Comparison of ENCODE assay signal across 1 cellular context in genomic region chr11:96257972-96258951, GRCh38.
TF ChIP-seq lines count a peak whose summit lies in the region.

No MANE protein-coding gene starts in this region.

TF ChIP-seq in GM12878, 131 proteins besides CTCF, POLR2A, EP300 and RAD21 (continued from another document):
- TF ChIP-seq REST (IDR thresholded peaks at IDR 0.05; ENCODE audit: low read depth, low read length): no peak
- 0 out of 2 replicates have a peak, but pooled peaks have one; percentile 40 for TF ChIP-seq CBFB (IDR thresholded peaks at IDR 0.05; ENCODE audit: low read depth)
- TF ChIP-seq ZNF217 (IDR thresholded peaks at IDR 0.05): 0 out of 2 replicates have a peak, but pooled peaks have one; percentile 52
- no peak for TF ChIP-seq JUND (IDR thresholded peaks at IDR 0.05; ENCODE audit: low read depth, low read length)
- no peak for TF ChIP-seq SPI1 (IDR thresholded peaks at IDR 0.05; ENCODE audit: borderline replicate concordance, insufficient read depth, low read depth, low read length)
- peak; percentile 44; the same call in 1 of the 2 replicates for TF ChIP-seq CREM (IDR thresholded peaks at IDR 0.05; ENCODE audit: low read depth)
- TF ChIP-seq IKZF1 (conservative IDR thresholded peaks at IDR 0.05): peak; percentile 82
- TF ChIP-seq FOXM1 (IDR thresholded peaks at IDR 0.05; ENCODE audit: low read depth, low read length): peak; percentile 48; the same call in 1 of the 2 replicates
- 0 out of 2 replicates have a peak, but pooled peaks have one; percentile 68 for TF ChIP-seq MTA3 (IDR thresholded peaks at IDR 0.05; ENCODE audit: borderline replicate concordance, low read length)
- peak; percentile 36; the same call in 1 of the 2 replicates for TF ChIP-seq MLLT1 (IDR thresholded peaks at IDR 0.05)
- 0 out of 2 replicates have a peak, but pooled peaks have one; percentile 29 for TF ChIP-seq ZBED1 (IDR thresholded peaks at IDR 0.05; ENCODE audit: borderline replicate concordance)
- peak; percentile 80 for TF ChIP-seq NFIC (IDR thresholded peaks at IDR 0.05; ENCODE audit: low read depth, low read length)
- TF ChIP-seq ATF2 (IDR thresholded peaks at IDR 0.05; ENCODE audit: low read length): peak; percentile 55
- peak; percentile 70 for TF ChIP-seq EED (IDR thresholded peaks at IDR 0.05; ENCODE audit: low read depth)
- peak; percentile 63; the same call in 1 of the 2 replicates for TF ChIP-seq BCL11A (IDR thresholded peaks at IDR 0.05; ENCODE audit: low read depth, low read length)
- peak in 1 of 2 experiments; percentile 30; a peak in 1 of 4 replicates for TF ChIP-seq CEBPB (IDR thresholded peaks at IDR 0.05; ENCODE audit: borderline replicate concordance in 1 of 2, low read depth in 2 of 2, low read length in 2 of 2)
- TF ChIP-seq RELB (IDR thresholded peaks at IDR 0.05; ENCODE audit: low read depth): peak; percentile 63; the same call in 1 of the 2 replicates
- TF ChIP-seq RUNX3 (IDR thresholded peaks at IDR 0.05; ENCODE audit: low read length): peak; percentile 94
- TF ChIP-seq ETV6 (conservative IDR thresholded peaks at IDR 0.05 in 1 of 2, IDR thresholded peaks at IDR 0.05 in 1 of 2; ENCODE audit: borderline replicate concordance in 1 of 2, low read depth in 1 of 2): peak in 1 of 2 experiments; percentile 55; a peak in 1 of 4 replicates
- no peak for TF ChIP-seq FOS (IDR thresholded peaks at IDR 0.05; ENCODE audit: borderline replicate concordance, extremely low read depth, insufficient read length)
- peak; percentile 34; the same call in 1 of the 2 replicates for TF ChIP-seq CHD2 (IDR thresholded peaks at IDR 0.05; ENCODE audit: borderline replicate concordance, low read depth, low read length)
